ENCODE assay signal across 18 cellular contexts in the genomic region with DNA sequence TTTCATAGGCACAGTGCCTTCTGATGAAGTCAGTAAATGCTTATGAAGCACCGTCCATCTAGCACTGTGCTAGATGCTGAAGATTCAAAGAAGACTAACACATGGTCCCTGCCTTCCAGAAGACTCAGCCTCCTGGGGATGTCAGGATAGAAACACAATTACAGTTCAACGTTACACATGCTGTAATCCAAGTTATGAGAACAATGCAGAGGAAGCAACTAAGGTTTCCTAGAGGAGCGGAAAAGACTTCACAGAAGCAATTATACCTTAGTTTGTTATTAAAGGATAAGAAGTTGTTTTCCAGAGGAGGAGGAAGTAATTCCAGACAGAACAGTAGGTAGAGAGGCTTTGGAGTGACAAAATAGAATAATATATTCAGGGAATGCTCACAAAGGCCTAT.
"Had no signal": no experiment of that assay in that cellular context is flagged by ENCODE, and none has a peak within 500 bp of the region (broad histone marks: within the 10 kb centered on the region; RNA-seq: fewer than 3 reads in every experiment).

No MANE protein-coding gene starts in this region.

- DNase-seq: activated CD4-positive, CD25-positive, alpha-beta regulatory T cell treated with anti-CD3 and anti-CD28 coated beads, Interleukin-2, amount 50 U/mL, for 72 hours; activated naive CD4-positive, alpha-beta T cell treated with Interleukin-2 at 50 U/mL for 16 hours; activated naive CD8-positive, alpha-beta T cell treated with anti-CD3 and anti-CD28 coated beads, Interleukin-2, amount 10 ng/mL, durations not matched to agents 7 days and 5 days; caudate nucleus; colonic mucosa; islet precursor cell; left lung; naive thymus-derived CD4-positive, alpha-beta T cell; pancreas; retina; SJCRH30; stimulated activated naive CD4-positive, alpha-beta T cell; upper lobe of right lung had no signal

- H2AFZ ChIP-seq: hepatocyte had no signal

- H3K36me3 ChIP-seq: colonic mucosa, pancreas, SJCRH30, upper lobe of right lung had no signal

- H3K4me3 Mint-ChIP-seq: activated naive CD8-positive, alpha-beta T cell treated with anti-CD3 and anti-CD28 coated beads, Interleukin-2, amount 10 ng/mL, durations not matched to agents 7 days and 5 days; activated T-helper 1 cell treated with anti-CD3 and anti-CD28 coated beads, Interleukin-12 subunit alpha, Interleukin-12 subunit beta, Interleukin-2, Interleukin-4 antibody, amounts not matched to agents 30 ng/mL and 10 ng/mL and 1 ng/mL, durations not matched to agents 14 hours and 24 hours and 36 hours; brain; naive thymus-derived CD4-positive, alpha-beta T cell; T-helper 1 cell treated with Interleukin-12 subunit alpha and Interleukin-12 subunit beta and Interleukin-4 antibody, amounts not matched to agents 30 μg/mL and 1 μg/mL, for 36 hours had no signal

- H3K4me1 ChIP-seq: colonic mucosa, esophagus muscularis mucosa, left lung, pancreas, SJCRH30 had no signal

- H3K9me3 ChIP-seq: colonic mucosa, esophagus muscularis mucosa, left lung, pancreas, SJCRH30, upper lobe of right lung had no signal

- ATAC-seq: left lung; naive thymus-derived CD4-positive, alpha-beta T cell; pancreas; upper lobe of right lung had no signal

- H3K9me3 Mint-ChIP-seq: activated naive CD8-positive, alpha-beta T cell treated with anti-CD3 and anti-CD28 coated beads, Interleukin-2, amount 10 ng/mL, durations not matched to agents 7 days and 5 days; activated T-helper 1 cell treated with anti-CD3 and anti-CD28 coated beads, Interleukin-12 subunit alpha, Interleukin-12 subunit beta, Interleukin-2, Interleukin-4 antibody, amounts not matched to agents 30 ng/mL and 10 ng/mL and 1 ng/mL, durations not matched to agents 14 hours and 24 hours and 36 hours; brain; naive thymus-derived CD4-positive, alpha-beta T cell; T-helper 1 cell treated with Interleukin-12 subunit alpha and Interleukin-12 subunit beta and Interleukin-4 antibody, amounts not matched to agents 30 μg/mL and 1 μg/mL, for 36 hours had no signal

- H3K36me3 Mint-ChIP-seq: activated naive CD8-positive, alpha-beta T cell treated with anti-CD3 and anti-CD28 coated beads, Interleukin-2, amount 10 ng/mL, durations not matched to agents 7 days and 5 days had no signal

- H3K27me3 Mint-ChIP-seq: activated naive CD8-positive, alpha-beta T cell treated with anti-CD3 and anti-CD28 coated beads, Interleukin-2, amount 10 ng/mL, durations not matched to agents 7 days and 5 days; brain; naive thymus-derived CD4-positive, alpha-beta T cell had no signal

- H3K27ac ChIP-seq: colonic mucosa, esophagus muscularis mucosa, hepatocyte, left lung, pancreas, SJCRH30, upper lobe of right lung had no signal

- H3K4me3 ChIP-seq: colonic mucosa, esophagus muscularis mucosa, hepatocyte, left lung, pancreas, SJCRH30, upper lobe of right lung had no signal

- H3K4me2 ChIP-seq: hepatocyte had no signal

- H3K4me1 Mint-ChIP-seq: naive thymus-derived CD4-positive, alpha-beta T cell had no signal

- H3K27me3 ChIP-seq: colonic mucosa, esophagus muscularis mucosa, hepatocyte, left lung, pancreas, SJCRH30, upper lobe of right lung had no signal

- H3K79me2 ChIP-seq: hepatocyte had no signal

- H3K27ac Mint-ChIP-seq: activated naive CD8-positive, alpha-beta T cell treated with anti-CD3 and anti-CD28 coated beads, Interleukin-2, amount 10 ng/mL, durations not matched to agents 7 days and 5 days; activated T-helper 1 cell treated with anti-CD3 and anti-CD28 coated beads, Interleukin-12 subunit alpha, Interleukin-12 subunit beta, Interleukin-2, Interleukin-4 antibody, amounts not matched to agents 30 ng/mL and 10 ng/mL and 1 ng/mL, durations not matched to agents 14 hours and 24 hours and 36 hours; naive thymus-derived CD4-positive, alpha-beta T cell; T-helper 1 cell treated with Interleukin-12 subunit alpha and Interleukin-12 subunit beta and Interleukin-4 antibody, amounts not matched to agents 30 μg/mL and 1 μg/mL, for 36 hours had no signal
